ENCODE assay signal across 17 cellular contexts in genomic region chrX:138519296-138519695, GRCh38.
DNase-seq lines count a peak whose midpoint lies in the region; ATAC-seq, FAIRE-seq and TF ChIP-seq lines count a peak whose summit lies in the region.
"Had no signal": no experiment of that assay in that cellular context is flagged by ENCODE, and none has a peak within 500 bp of the region (broad histone marks: within the 10 kb centered on the region; RNA-seq: fewer than 3 reads in every experiment).

No MANE protein-coding gene starts in this region.

- H3K9me3 ChIP-seq in A673 (ENCODE audit: low read depth, low read length, poor library complexity, severe bottlenecking): no peaks in the 10 kb centered on the region
- no peaks in the 10 kb centered on the region for H3K9me3 ChIP-seq in endodermal cell (ENCODE audit: control insufficient read depth, low read length)
- no peaks in the 10 kb centered on the region for H3K9me3 ChIP-seq in WERI-Rb-1 (ENCODE audit: severe bottlenecking)
- H3K9me3 ChIP-seq in pancreas: no peaks in the 10 kb centered on the region
- H3K9me3 ChIP-seq: uterus had no signal

- ATAC-seq in HG02763 (IDR thresholded peaks at IDR 0.05; ENCODE audit: unreplicated experiment): no peak
- ATAC-seq in HG02870 (IDR thresholded peaks at IDR 0.05; ENCODE audit: unreplicated experiment): no peak
- ATAC-seq in pancreas: no peak
- ATAC-seq: SK-N-SH treated with all-trans-retinoic acid at 6 μM for 48 hours; stimulated activated naive CD8-positive, alpha-beta T cell treated with anti-CD3 and anti-CD28 coated beads, Interleukin-15, amount 100 ng/mL, for 72 hours had no signal

- H3K4me1 Mint-ChIP-seq in endodermal cell (peaks cover 9% of the 10 kb centered on the region), nephron (peaks cover 11% of the 10 kb centered on the region)
- H3K4me1 Mint-ChIP-seq: stimulated activated naive CD8-positive, alpha-beta T cell treated with anti-CD3 and anti-CD28 coated beads, Interleukin-15, amount 100 ng/mL, for 72 hours had no signal

- POLR2A ChIA-PET in A673 (lab: Charles Lee; ENCODE audit: low non-redundant PET): no interaction called here

- H3K36me3 ChIP-seq in A673 (ENCODE audit: insufficient read depth, low read length, poor library complexity, severe bottlenecking) (no peaks in the 10 kb centered on the region), endodermal cell (ENCODE audit: control insufficient read depth, insufficient read depth, low read length) (no peaks in the 10 kb centered on the region), WERI-Rb-1 (no peaks in the 10 kb centered on the region), pancreas (no peaks in the 10 kb centered on the region)
- H3K36me3 ChIP-seq: uterus had no signal

- CTCF ChIA-PET in A673 (lab: Charles Lee): no interaction called here

- TF ChIP-seq CTCF in A673 (conservative IDR thresholded peaks at IDR 0.05; ENCODE audit: low read depth, low read length) (no peak), endodermal cell (conservative IDR thresholded peaks at IDR 0.05) (no peak), nephron (IDR thresholded peaks at IDR 0.05; ENCODE audit: unreplicated experiment in 3 of 3) (no peak), WERI-Rb-1 (IDR thresholded peaks at IDR 0.05; ENCODE audit: low read depth, low read length) (no peak), pancreas (IDR thresholded peaks at IDR 0.05) (no peak)

- intact Hi-C loops in A673 (cut with micrococcal nuclease; ENCODE audit: unreplicated experiment) (no loop called here), pancreas (cut with DNase I) (no loop called here)

- H3K4me3 ChIP-seq in A673 (ENCODE audit: low read depth, low read length, poor library complexity, severe bottlenecking) (no peak overlapping the region), endodermal cell (ENCODE audit: low read length) (no peak overlapping the region), WERI-Rb-1 (ENCODE audit: low read depth, low read length) (no peak overlapping the region), pancreas (no peak overlapping the region)
- H3K4me3 ChIP-seq: uterus had no signal

- H3K27ac Mint-ChIP-seq in endodermal cell (no peak overlapping the region), nephron (peak overlapping the region; percentile 2 to 74 (median 58))
- H3K27ac Mint-ChIP-seq: HFFc6; stimulated activated naive CD8-positive, alpha-beta T cell treated with anti-CD3 and anti-CD28 coated beads, Interleukin-15, amount 100 ng/mL, for 72 hours had no signal

- H3K36me3 Mint-ChIP-seq in endodermal cell (ENCODE audit: low read depth): no peaks in the 10 kb centered on the region
- H3K36me3 Mint-ChIP-seq in nephron (ENCODE audit: low read depth): no peaks in the 10 kb centered on the region

- WGBS in endodermal cell (ENCODE audit: insufficient coverage in 1 of 2, insufficient read length in 1 of 2), 2 experiments: 65% methylated on average over 2 of the region's 2 CpGs; no CpG with 5 or more reads in 1 of the 2 experiments
- 5 to 17% methylated on average over 2 of the region's 2 CpGs for WGBS in pancreas, 2 donors

- H3K27me3 ChIP-seq in A673 (replicated peaks; ENCODE audit: insufficient read depth, low read depth, low read length, poor library complexity): no peaks in the 10 kb centered on the region
- H3K27me3 ChIP-seq in endodermal cell (ENCODE audit: control insufficient read depth, insufficient read depth, low read length, poor library complexity, severe bottlenecking): peaks cover 9% of the 10 kb centered on the region
- peaks cover 31% of the 10 kb centered on the region for H3K27me3 ChIP-seq in WERI-Rb-1 (ENCODE audit: insufficient read depth, low read depth, severe bottlenecking)
- peaks cover 0 to 7% (median 2%) of the 10 kb centered on the region in 4 donors for H3K27me3 ChIP-seq in pancreas
- H3K27me3 ChIP-seq: uterus had no signal

- DNase-seq in A673 (ENCODE audit: low spot score) (peak; percentile 33), LHCN-M2 (ENCODE audit: low read depth) (peak; percentile 13), endodermal cell (peak; percentile 37), WERI-Rb-1 (no peak), pancreas (no peak)
- DNase-seq: foreskin melanocyte; HFFc6; mesenchymal stem cell; NCI-H1048; NCI-H345; stimulated activated CD4-positive, alpha-beta T cell treated with anti-CD3 and anti-CD28 coated beads, Interleukin-12 subunit alpha, Interleukin-12 subunit beta, amount 100 ng/mL, for 4 hours; stimulated activated naive CD8-positive, alpha-beta T cell treated with anti-CD3 and anti-CD28 coated beads, Interleukin-15, amount 100 ng/mL, for 72 hours; uterus had no signal

- H3K4me1 ChIP-seq in A673 (ENCODE audit: insufficient read depth, low read length, poor library complexity, severe bottlenecking): no peaks in the 10 kb centered on the region
- no peaks in the 10 kb centered on the region for H3K4me1 ChIP-seq in endodermal cell (ENCODE audit: control insufficient read depth, insufficient read depth, low read length)
- H3K4me1 ChIP-seq in pancreas: no peaks in the 10 kb centered on the region
- H3K4me1 ChIP-seq: uterus had no signal

- no peaks in the 10 kb centered on the region for H3K27me3 Mint-ChIP-seq in endodermal cell (ENCODE audit: insufficient read depth)
- H3K27me3 Mint-ChIP-seq in nephron (ENCODE audit: low read depth): no peaks in the 10 kb centered on the region
- H3K27me3 Mint-ChIP-seq: stimulated activated naive CD8-positive, alpha-beta T cell treated with anti-CD3 and anti-CD28 coated beads, Interleukin-15, amount 100 ng/mL, for 72 hours had no signal

- FAIRE-seq in pancreas (lab: Jason Lieb, UNC): no peak

- BruUV-seq in A673 (replicated peaks; lab: Mats Ljungman, UMichigan): no TSS peak

- H3K9me3 Mint-ChIP-seq in endodermal cell (no peaks in the 10 kb centered on the region), nephron (no peaks in the 10 kb centered on the region)

- H3K27ac ChIP-seq in A673 (ENCODE audit: low read depth, low read length, poor library complexity, severe bottlenecking) (no peak overlapping the region), endodermal cell (ENCODE audit: low read depth, low read length) (peak overlapping the region; percentile 95), WERI-Rb-1 (no peak overlapping the region), pancreas (no peak overlapping the region)
- H3K27ac ChIP-seq: uterus had no signal

- H3K4me3 Mint-ChIP-seq in endodermal cell (no peak overlapping the region), nephron (no peak overlapping the region)
- H3K4me3 Mint-ChIP-seq: HFFc6; stimulated activated naive CD8-positive, alpha-beta T cell treated with anti-CD3 and anti-CD28 coated beads, Interleukin-15, amount 100 ng/mL, for 72 hours had no signal

- peak overlapping the region; percentile 11 for H3K9ac ChIP-seq in endodermal cell (ENCODE audit: extremely low read depth, low read length, poor library complexity, severe bottlenecking)

Comparison
In these comparisons a context has a peak if more than half of its experiments do, and no peak if none do; other contexts are left out.
1. DNase-seq: peak in A673 (single experiment), LHCN-M2 (single experiment) and endodermal cell (single experiment); none in WERI-Rb-1 (single experiment) and pancreas (0 of 6).